Comparison of ENCODE assay signal across 30 cellular contexts in genomic region chr16:1067629-1068028, GRCh38. TPM values are rescaled to one million over a fixed set of nuclear protein-coding genes. Genes with fewer than 3 reads are reported as not detected.
A peak's percentile ranks its signal among the peaks of the same experiment; 100 is the strongest.
DNase-seq lines count a peak whose midpoint lies in the region; ATAC-seq and TF ChIP-seq lines count a peak whose summit lies in the region.
"Had no signal": no experiment of that assay in that cellular context is flagged by ENCODE, and none has a peak within 500 bp of the region (broad histone marks: within the 10 kb centered on the region; RNA-seq: fewer than 3 reads in every experiment).

No MANE protein-coding gene starts in this region.

- H3K4me3 Mint-ChIP-seq in activated CD4-positive, alpha-beta T cell treated with anti-CD3 and anti-CD28 coated beads, Interleukin-2, amount 10 ng/mL, durations not matched to agents 7 days and 5 days: peak overlapping the region; percentile 53
- peak overlapping the region; percentile 2 for H3K4me3 Mint-ChIP-seq in activated T-helper 17 cell treated with anti-CD3 and anti-CD28 coated beads, Interleukin-2, amount 50 U/mL, for 72 hours
- H3K4me3 Mint-ChIP-seq in natural killer cell: no peak overlapping the region
- H3K4me3 Mint-ChIP-seq: CD4-positive, alpha-beta T cell had no signal

- no peaks in the 10 kb centered on the region for H3K36me3 ChIP-seq in HEK293 (ENCODE audit: control insufficient read depth in 2 of 2, insufficient read depth in 1 of 2, low read length in 2 of 2)
- H3K36me3 ChIP-seq: thyroid gland, uterus had no signal

- intact Hi-C loops in natural killer cell (cut with micrococcal nuclease): loop anchor here (1.0 kb wide), 1 partner anchor 14 kb away; no protein-coding TSS in a partner anchor

- H3K27ac Mint-ChIP-seq in activated CD4-positive, alpha-beta T cell treated with anti-CD3 and anti-CD28 coated beads, Interleukin-2, amount 10 ng/mL, durations not matched to agents 7 days and 5 days: peak overlapping the region; percentile 86
- H3K27ac Mint-ChIP-seq in activated T-helper 17 cell treated with anti-CD3 and anti-CD28 coated beads, Interleukin-2, amount 50 U/mL, for 72 hours: peak overlapping the region; percentile 18
- peak overlapping the region; percentile 21 to 68 for H3K27ac Mint-ChIP-seq in natural killer cell
- H3K27ac Mint-ChIP-seq: CD4-positive, alpha-beta T cell had no signal

- no peak for ATAC-seq in activated T-helper 17 cell treated with anti-CD3 and anti-CD28 coated beads, Interleukin-2, amount 50 U/mL, for 72 hours (replicated peaks)
- ATAC-seq in natural killer cell (no peak), HG03025 (IDR thresholded peaks at IDR 0.05; ENCODE audit: low FRiP score, unreplicated experiment) (no peak)
- ATAC-seq: effector memory CD8-positive, alpha-beta T cell; left colon; naive thymus-derived CD8-positive, alpha-beta T cell had no signal

- TF ChIP-seq CTCF in HEK293 (tag by site-specific recombination; IDR thresholded peaks at IDR 0.05) (no peak), natural killer cell (IDR thresholded peaks at IDR 0.05) (no peak)

- H3K9me3 ChIP-seq in HEK293 (ENCODE audit: control insufficient read depth, insufficient read depth, low read depth, low read length): no peaks in the 10 kb centered on the region
- H3K9me3 ChIP-seq: thyroid gland, uterus had no signal

- CTCF ChIA-PET in activated CD4-positive, alpha-beta T cell treated with anti-CD3 and anti-CD28 coated beads, Interleukin-2, amount 10 ng/mL, durations not matched to agents 7 days and 5 days (lab: Charles Lee): no interaction called here
- CTCF ChIA-PET in HEK293 (lab: Yijun Ruan, JAX): interaction anchor here (3.5 kb wide), 1 partner anchor 11 kb away, joined by 28 read pairs; no protein-coding TSS in a partner anchor

- peaks cover 23% of the 10 kb centered on the region for H3K27me3 Mint-ChIP-seq in activated CD4-positive, alpha-beta T cell treated with anti-CD3 and anti-CD28 coated beads, Interleukin-2, amount 10 ng/mL, durations not matched to agents 7 days and 5 days
- H3K27me3 Mint-ChIP-seq in activated T-helper 17 cell treated with anti-CD3 and anti-CD28 coated beads, Interleukin-2, amount 50 U/mL, for 72 hours: peaks cover 12% of the 10 kb centered on the region
- H3K27me3 Mint-ChIP-seq in natural killer cell (ENCODE audit: low read depth in 2 of 2): peaks cover 0 to 16% of the 10 kb centered on the region in 2 donors

- H3K4me3 ChIP-seq in HEK293 (ENCODE audit: low read depth, low read length): no peak overlapping the region
- H3K4me3 ChIP-seq: GM23248, thyroid gland, uterus had no signal

- no peaks in the 10 kb centered on the region for H3K9me3 Mint-ChIP-seq in activated CD4-positive, alpha-beta T cell treated with anti-CD3 and anti-CD28 coated beads, Interleukin-2, amount 10 ng/mL, durations not matched to agents 7 days and 5 days
- no peaks in the 10 kb centered on the region for H3K9me3 Mint-ChIP-seq in activated T-helper 17 cell treated with anti-CD3 and anti-CD28 coated beads, Interleukin-2, amount 50 U/mL, for 72 hours
- H3K9me3 Mint-ChIP-seq in natural killer cell: no peaks in the 10 kb centered on the region
- H3K9me3 Mint-ChIP-seq: CD4-positive, alpha-beta T cell; effector memory CD8-positive, alpha-beta T cell had no signal

- no peak overlapping the region for H3K27ac ChIP-seq in HEK293 (ENCODE audit: extremely low read depth, low read depth, low read length)
- H3K27ac ChIP-seq: GM23248, thyroid gland, uterus had no signal

- DNase-seq in activated CD4-positive, alpha-beta T cell treated with anti-CD3 and anti-CD28 coated beads, Interleukin-2, amount 10 ng/mL, durations not matched to agents 7 days and 5 days: no peak
- DNase-seq in activated CD4-positive, alpha-beta T cell treated with anti-CD3 and anti-CD28 coated beads, Interleukin-2, amount 50 U/mL, for 48 hours: no peak
- no peak for DNase-seq in natural killer cell
- DNase-seq in NCI-H1436 treated with DMSO at 0.1 percent for 48 hours (lab: John Stamatoyannopoulos, UW): no peak
- no peak for DNase-seq in NCI-H1436 (lab: John Stamatoyannopoulos, UW)
- DNase-seq: activated T-cell treated with anti-CD3 and anti-CD28 coated beads, Interleukin-2, amount 50 U/mL, for 1 hour; CD4-positive, alpha-beta T cell; effector memory CD8-positive, alpha-beta T cell; GM23248; left colon; naive thymus-derived CD8-positive, alpha-beta T cell; NCI-H1694; NCI-H446; NCI-H82; SHP77 treated with DMSO at 0.1 percent for 48 hours; stimulated activated naive CD4-positive, alpha-beta T cell treated with Interleukin-2 at 50 U/mL for 16 hours; T1000; thyroid gland; uterus had no signal

- H3K4me1 Mint-ChIP-seq in activated CD4-positive, alpha-beta T cell treated with anti-CD3 and anti-CD28 coated beads, Interleukin-2, amount 10 ng/mL, durations not matched to agents 7 days and 5 days: peaks cover 4% of the 10 kb centered on the region
- H3K4me1 Mint-ChIP-seq in activated T-helper 17 cell treated with anti-CD3 and anti-CD28 coated beads, Interleukin-2, amount 50 U/mL, for 72 hours: no peaks in the 10 kb centered on the region
- peaks cover 0 to 6% of the 10 kb centered on the region in 2 donors for H3K4me1 Mint-ChIP-seq in natural killer cell

- POLR2A ChIA-PET in activated CD4-positive, alpha-beta T cell treated with anti-CD3 and anti-CD28 coated beads, Interleukin-2, amount 10 ng/mL, durations not matched to agents 7 days and 5 days (lab: Charles Lee): no interaction called here
- POLR2A ChIA-PET in HEK293 (lab: Yijun Ruan, JAX): no interaction called here

- no peaks in the 10 kb centered on the region; the same call in 1 of the 2 replicates for H3K4me1 ChIP-seq in HEK293 (ENCODE audit: control insufficient read depth, insufficient read depth, low read length)
- H3K4me1 ChIP-seq: thyroid gland, uterus had no signal

- H3K36me3 Mint-ChIP-seq in activated CD4-positive, alpha-beta T cell treated with anti-CD3 and anti-CD28 coated beads, Interleukin-2, amount 10 ng/mL, durations not matched to agents 7 days and 5 days (ENCODE audit: low read depth): no peaks in the 10 kb centered on the region
- H3K36me3 Mint-ChIP-seq in activated T-helper 17 cell treated with anti-CD3 and anti-CD28 coated beads, Interleukin-2, amount 50 U/mL, for 72 hours (ENCODE audit: low read depth): no peaks in the 10 kb centered on the region
- no peaks in the 10 kb centered on the region for H3K36me3 Mint-ChIP-seq in natural killer cell

TF ChIP-seq in HEK293, 187 proteins besides CTCF, POLR2A, EP300 and RAD21:
- TF ChIP-seq HIC1 (tag by site-specific recombination; IDR thresholded peaks at IDR 0.05) (0 out of 2 replicates have a peak, but pooled peaks have one; percentile 6), EGR2 (tag by site-specific recombination; IDR thresholded peaks at IDR 0.05; ENCODE audit: low read depth) (peak; percentile 33), ZNF610 (tag by site-specific recombination; IDR thresholded peaks at IDR 0.05; ENCODE audit: borderline replicate concordance) (no peak)

RNA-seq across cellular contexts. Expression of gene SSTR5, which starts 4.9 kb away (rescaled TPM):
- total RNA-seq in activated CD4-positive, alpha-beta T cell treated with anti-CD3 and anti-CD28 coated beads, Interleukin-2, amount 10 ng/mL, durations not matched to agents 7 days and 5 days: not detected
- total RNA-seq in activated T-helper 17 cell treated with anti-CD3 and anti-CD28 coated beads, Interleukin-2, amount 50 U/mL, for 72 hours: not detected
- total RNA-seq in natural killer cell: not detected
- total RNA-seq: CD4-positive, alpha-beta T cell; Daoy; epithelial cell of proximal tubule; glomerular endothelial cell; GM23248; mononuclear cell; naive thymus-derived CD8-positive, alpha-beta T cell; osteocyte; skeletal muscle tissue; thyroid gland; uterus had no signal

RNA-seq across cellular contexts. Expression of gene C1QTNF8, which starts 28.4 kb away (rescaled TPM):
- not detected for total RNA-seq in activated CD4-positive, alpha-beta T cell treated with anti-CD3 and anti-CD28 coated beads, Interleukin-2, amount 10 ng/mL, durations not matched to agents 7 days and 5 days
- not detected for total RNA-seq in activated T-helper 17 cell treated with anti-CD3 and anti-CD28 coated beads, Interleukin-2, amount 50 U/mL, for 72 hours
- total RNA-seq in natural killer cell: not detected
- total RNA-seq: CD4-positive, alpha-beta T cell; Daoy; epithelial cell of proximal tubule; glomerular endothelial cell; GM23248; left colon; lung microvascular endothelial cell; mononuclear cell; naive thymus-derived CD8-positive, alpha-beta T cell; osteocyte; renal cortical epithelial cell; skeletal muscle tissue; thyroid gland; uterus had no signal

Comparison
In these comparisons a context has a peak if more than half of its experiments do, and no peak if none do; other contexts are left out.
1. H3K27ac Mint-ChIP-seq: peak in every context shown above with its lines; median percentile 86 in activated CD4-positive, alpha-beta T cell treated with anti-CD3 and anti-CD28 coated beads, Interleukin-2, amount 10 ng/mL, durations not matched to agents 7 days and 5 days; 44 in natural killer cell; 18 in activated T-helper 17 cell treated with anti-CD3 and anti-CD28 coated beads, Interleukin-2, amount 50 U/mL, for 72 hours.